ENCODE assay signal across 22 cellular contexts in the genomic region with DNA sequence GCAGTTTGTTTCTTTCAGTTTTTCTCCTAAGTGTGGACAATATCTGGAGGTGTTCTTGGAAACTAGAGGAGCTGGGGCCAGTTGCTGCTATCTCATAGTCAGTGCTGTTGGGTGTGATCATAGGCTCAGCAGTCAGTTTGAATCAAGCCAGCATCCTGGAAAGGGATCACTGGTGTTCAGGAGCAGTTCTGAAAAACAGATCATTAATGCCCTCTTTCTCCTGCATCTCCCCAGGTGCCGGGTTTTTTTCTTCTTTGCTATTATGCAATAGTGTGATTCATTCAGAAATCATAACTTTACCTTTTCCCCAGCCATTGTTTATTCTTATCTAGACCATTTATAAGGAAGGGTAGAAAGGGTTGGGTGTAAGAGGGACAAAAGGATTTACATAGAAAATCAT. TPM values are rescaled to one million over a fixed set of nuclear protein-coding genes. Genes with fewer than 3 reads are reported as not detected.
DNase-seq lines count a peak whose midpoint lies in the region; ATAC-seq, FAIRE-seq and TF ChIP-seq lines count a peak whose summit lies in the region.
"Had no signal": no experiment of that assay in that cellular context is flagged by ENCODE, and none has a peak within 500 bp of the region (broad histone marks: within the 10 kb centered on the region; RNA-seq: fewer than 3 reads in every experiment).

No MANE protein-coding gene starts in this region.

- no peaks in the 10 kb centered on the region for H3K36me3 ChIP-seq in K562 (ENCODE audit: control insufficient read depth, insufficient read depth, low read length)
- no peaks in the 10 kb centered on the region for H3K36me3 ChIP-seq in hepatocyte (replicated peaks; ENCODE audit: insufficient read depth, low read depth)
- no peaks in the 10 kb centered on the region for H3K36me3 ChIP-seq in WERI-Rb-1
- no peaks in the 10 kb centered on the region for H3K36me3 ChIP-seq in Caco-2 (ENCODE audit: control insufficient read depth, insufficient read depth, low read length)
- H3K36me3 ChIP-seq: BLaER1 treated with 17β-estradiol and CSF1 and Interleukin-3, amounts not matched to agents 10 nM and 100 nM had no signal

- H3K79me2 ChIP-seq in K562 (ENCODE audit: control insufficient read depth, insufficient read depth, low read length) (no peaks in the 10 kb centered on the region), hepatocyte (no peaks in the 10 kb centered on the region)

- TF ChIP-seq EP300 in K562 (IDR thresholded peaks at IDR 0.05; ENCODE audit: low read length): no peak

- H3K4me1 Mint-ChIP-seq in Caco-2 (ENCODE audit: low read depth, unreplicated experiment) (no peaks in the 10 kb centered on the region), progenitor cell of endocrine pancreas (ENCODE audit: low read depth) (peaks cover 2% of the 10 kb centered on the region)
- H3K4me1 Mint-ChIP-seq: activated B cell treated with CpG ODN at 0.5 μM for 24 hours; naive thymus-derived CD4-positive, alpha-beta T cell had no signal

- H3K27ac Mint-ChIP-seq in Caco-2 (ENCODE audit: unreplicated experiment) (no peak overlapping the region), progenitor cell of endocrine pancreas (no peak overlapping the region)
- H3K27ac Mint-ChIP-seq: activated B cell treated with CpG ODN at 0.5 μM for 24 hours; activated CD4-positive, alpha-beta memory T cell treated with anti-CD3 and anti-CD28 coated beads for 36 hours; naive thymus-derived CD4-positive, alpha-beta T cell; type B pancreatic cell had no signal

- CTCF ChIA-PET in K562 (lab: Yijun Ruan, JAX; ENCODE audit: low intra/inter-chr PET ratio) (no interaction called here), Caco-2 (lab: Charles Lee) (interaction anchor here (0.7 kb wide), 1 partner anchor 505 kb away, joined by 4 read pairs; no protein-coding TSS in a partner anchor)

- peak overlapping the region; percentile 66 for H3K4me2 ChIP-seq in K562 (ENCODE audit: insufficient read depth, low read length)
- no peak overlapping the region for H3K4me2 ChIP-seq in hepatocyte
- H3K4me2 ChIP-seq: BLaER1 treated with 17β-estradiol and CSF1 and Interleukin-3, amounts not matched to agents 10 nM and 100 nM had no signal

- peak; percentile 83 for FAIRE-seq in K562 (lab: Jason Lieb, UNC)
- FAIRE-seq: D721Med had no signal

- TF ChIP-seq CTCF in K562 (IDR thresholded peaks at IDR 0.05 in 2 of 3, conservative IDR thresholded peaks at IDR 0.05 in 1 of 3; ENCODE audit: insufficient read depth in 2 of 3, low read depth in 1 of 3, low read length in 3 of 3) (no peak), hepatocyte (IDR thresholded peaks at IDR 0.05; ENCODE audit: poor library complexity) (no peak), WERI-Rb-1 (IDR thresholded peaks at IDR 0.05; ENCODE audit: low read depth, low read length) (no peak), Caco-2 (IDR thresholded peaks at IDR 0.05; ENCODE audit: insufficient read depth in 1 of 2, low read depth in 1 of 2, low read length in 1 of 2, severe bottlenecking in 1 of 2, unreplicated experiment in 1 of 2) (no peak), progenitor cell of endocrine pancreas (IDR thresholded peaks at IDR 0.05; ENCODE audit: unreplicated experiment) (no peak)

- H3K27ac ChIP-seq in K562 (ENCODE audit: extremely low read depth, low read depth, low read length) (peak overlapping the region; percentile 73), hepatocyte (peak overlapping the region; percentile 4), WERI-Rb-1 (no peak overlapping the region)
- H3K27ac ChIP-seq: BLaER1 treated with 17β-estradiol and CSF1 and Interleukin-3, amounts not matched to agents 10 nM and 100 nM had no signal

- no peaks in the 10 kb centered on the region for H3K9me2 ChIP-seq in hepatocyte (replicated peaks; ENCODE audit: insufficient read depth)

- intact Hi-C loops in K562 (cut with micrococcal nuclease): no loop called here
- intact Hi-C loops in Caco-2 (cut with micrococcal nuclease; ENCODE audit: unreplicated experiment): no loop called here

- H3K9me1 ChIP-seq in K562 (ENCODE audit: control insufficient read depth, insufficient read depth, low read length): no peaks in the 10 kb centered on the region

- no peaks in the 10 kb centered on the region for H3K36me3 Mint-ChIP-seq in Caco-2 (ENCODE audit: insufficient read depth, unreplicated experiment)
- no peaks in the 10 kb centered on the region for H3K36me3 Mint-ChIP-seq in progenitor cell of endocrine pancreas (ENCODE audit: insufficient read depth)
- H3K36me3 Mint-ChIP-seq: activated CD4-positive, alpha-beta memory T cell treated with anti-CD3 and anti-CD28 coated beads for 36 hours; type B pancreatic cell had no signal

- H2AFZ ChIP-seq in K562 (ENCODE audit: low read depth, low read length): peak overlapping the region; percentile 80
- no peak overlapping the region for H2AFZ ChIP-seq in hepatocyte

- no peaks in the 10 kb centered on the region for H3K9me3 Mint-ChIP-seq in Caco-2 (ENCODE audit: unreplicated experiment)
- H3K9me3 Mint-ChIP-seq in progenitor cell of endocrine pancreas (ENCODE audit: low read depth): no peaks in the 10 kb centered on the region
- H3K9me3 Mint-ChIP-seq: activated B cell treated with CpG ODN at 0.5 μM for 24 hours; activated CD4-positive, alpha-beta memory T cell treated with anti-CD3 and anti-CD28 coated beads for 36 hours; naive thymus-derived CD4-positive, alpha-beta T cell; type B pancreatic cell had no signal

- no peak for TF ChIP-seq POLR2A in K562 (conservative IDR thresholded peaks at IDR 0.05)

- DNase-seq in A172 (ENCODE audit: low spot score) (peak; percentile 6), HPDE6-E6E7 (ENCODE audit: extremely low spot score) (peak; percentile 80), K562 (ENCODE audit: extremely low read depth in 1 of 4, low spot score in 3 of 4) (peak; percentile 14 to 67 (median 38)), hepatocyte (ENCODE audit: low spot score) (no peak), WERI-Rb-1 (no peak), GM19238 (ENCODE audit: insufficient read length, low spot score) (no peak), Caco-2 (no peak), progenitor cell of endocrine pancreas (ENCODE audit: low spot score, unreplicated experiment) (no peak)
- DNase-seq: activated B cell treated with CpG ODN at 0.5 μM for 24 hours; activated CD4-positive, alpha-beta memory T cell treated with anti-CD3 and anti-CD28 coated beads for 36 hours; activated effector memory CD4-positive, alpha-beta T cell treated with anti-CD3 and anti-CD28 coated beads, Interleukin-2, amount 50 U/mL, for 16 hours; effector memory CD4-positive, alpha-beta T cell; HCEC 1CT; KG1; left colon; naive thymus-derived CD4-positive, alpha-beta T cell; NCI-H1048; NCI-H2081; right cardiac atrium had no signal

- no peaks in the 10 kb centered on the region for H4K20me1 ChIP-seq in K562 (replicated peaks; ENCODE audit: control insufficient read depth, insufficient read depth, low read length)
- no peaks in the 10 kb centered on the region for H4K20me1 ChIP-seq in hepatocyte (ENCODE audit: insufficient read depth, poor library complexity, severe bottlenecking)
- H4K20me1 ChIP-seq: BLaER1 treated with 17β-estradiol and CSF1 and Interleukin-3, amounts not matched to agents 10 nM and 100 nM had no signal

- in situ Hi-C loops in K562 (cut with MboI): no loop called here

- H3K27me3 ChIP-seq in K562 (ENCODE audit: control insufficient read depth in 2 of 2, insufficient read depth in 2 of 2, low read length in 2 of 2) (no peaks in the 10 kb centered on the region), hepatocyte (no peaks in the 10 kb centered on the region), WERI-Rb-1 (ENCODE audit: insufficient read depth, low read depth, severe bottlenecking) (no peaks in the 10 kb centered on the region), Caco-2 (replicated peaks; ENCODE audit: control insufficient read depth, insufficient read depth, low read length) (no peaks in the 10 kb centered on the region)
- H3K27me3 ChIP-seq: BLaER1 treated with 17β-estradiol and CSF1 and Interleukin-3, amounts not matched to agents 10 nM and 100 nM had no signal

- H3K9ac ChIP-seq in K562 (ENCODE audit: insufficient read depth in 1 of 2, low read depth in 2 of 2, low read length in 2 of 2): peak overlapping the region; percentile 61 to 62; a peak in 3 of 4 replicates
- H3K9ac ChIP-seq: BLaER1 treated with 17β-estradiol and CSF1 and Interleukin-3, amounts not matched to agents 10 nM and 100 nM had no signal

- ATAC-seq in K562: peak; percentile 90
- ATAC-seq: naive thymus-derived CD4-positive, alpha-beta T cell had no signal

- H3K27me3 Mint-ChIP-seq in Caco-2 (ENCODE audit: insufficient read depth, unreplicated experiment) (no peaks in the 10 kb centered on the region), progenitor cell of endocrine pancreas (no peaks in the 10 kb centered on the region)
- H3K27me3 Mint-ChIP-seq: activated B cell treated with CpG ODN at 0.5 μM for 24 hours; activated CD4-positive, alpha-beta memory T cell treated with anti-CD3 and anti-CD28 coated beads for 36 hours; type B pancreatic cell had no signal

- H3K9me3 ChIP-seq in K562 (replicated peaks; ENCODE audit: control insufficient read depth, insufficient read depth, low read depth, low read length) (no peaks in the 10 kb centered on the region), hepatocyte (ENCODE audit: low read depth) (no peaks in the 10 kb centered on the region), WERI-Rb-1 (ENCODE audit: severe bottlenecking) (no peaks in the 10 kb centered on the region), Caco-2 (no peaks in the 10 kb centered on the region)
- H3K9me3 ChIP-seq: BLaER1 treated with 17β-estradiol and CSF1 and Interleukin-3, amounts not matched to agents 10 nM and 100 nM had no signal

- TF ChIP-seq RAD21 in K562 (CRISPR knock-in tag; conservative IDR thresholded peaks at IDR 0.05 in 1 of 2, IDR thresholded peaks at IDR 0.05 in 1 of 2): no peak

- H3K4me1 ChIP-seq in K562 (replicated peaks in 1 of 2; ENCODE audit: control insufficient read depth in 2 of 2, insufficient read depth in 2 of 2, low read length in 2 of 2) (peaks cover 0 to 23% of the 10 kb centered on the region in 2 experiments; a peak in 3 of 5 replicates), hepatocyte (ENCODE audit: insufficient read depth) (peaks cover 26% of the 10 kb centered on the region), Caco-2 (peaks cover 3% of the 10 kb centered on the region; the same call in 1 of the 2 replicates)

- no peak overlapping the region for H3K4me3 Mint-ChIP-seq in Caco-2 (ENCODE audit: unreplicated experiment)
- no peak overlapping the region for H3K4me3 Mint-ChIP-seq in progenitor cell of endocrine pancreas (ENCODE audit: low read depth)
- H3K4me3 Mint-ChIP-seq: activated B cell treated with CpG ODN at 0.5 μM for 24 hours; activated CD4-positive, alpha-beta memory T cell treated with anti-CD3 and anti-CD28 coated beads for 36 hours; naive thymus-derived CD4-positive, alpha-beta T cell; type B pancreatic cell had no signal

- WGBS in K562 (ENCODE audit: insufficient coverage, low coverage, missing lambda C conversion rate): 0% methylated on average over 1 of the region's 1 CpG
- WGBS in hepatocyte (ENCODE audit: low lambda C conversion rate, missing lambda C conversion rate): 55% methylated on average over 1 of the region's 1 CpG

- POLR2A ChIA-PET in K562 (lab: Yijun Ruan, JAX): interaction anchor here (1.0 to 1.7 kb wide), 3 partner anchors 11 to 24 kb away, joined by 3 to 9 read pairs (median 8); partner anchors contain the start of gene LNP1
- POLR2A ChIA-PET in Caco-2 (lab: Charles Lee): interaction anchor here (1.0 kb wide), 1 partner anchor 24 kb away, joined by 3 read pairs; the partner anchor contains the start of genes LNP1 and TOMM70

- no peak overlapping the region for H3K4me3 ChIP-seq in K562
- no peak overlapping the region for H3K4me3 ChIP-seq in hepatocyte
- no peak overlapping the region for H3K4me3 ChIP-seq in WERI-Rb-1 (ENCODE audit: low read depth, low read length)
- no peak overlapping the region for H3K4me3 ChIP-seq in Caco-2 (ENCODE audit: low read depth, low read length)
- H3K4me3 ChIP-seq: BLaER1 treated with 17β-estradiol and CSF1 and Interleukin-3, amounts not matched to agents 10 nM and 100 nM had no signal

- BruUV-seq in K562 (replicated peaks; lab: Mats Ljungman, UMichigan) (no TSS peak), Caco-2 (replicated peaks; lab: Mats Ljungman, UMichigan) (no TSS peak)

RNA-seq across cellular contexts. Expression of gene LNP1, which starts 24.0 kb away (rescaled TPM):
- total RNA-seq in A172 (2014; rRNA removed; shearing (Covaris generic)): 2.4 and 2.8 TPM in 2 replicates
- 12.5 and 19.1 TPM in 2 replicates for total RNA-seq in K562 (2011; cell fraction: chromatin; rRNA removed; ENCODE audit: low replicate concordance)
- 12.8 and 13.6 TPM in 2 replicates for total RNA-seq in K562 (2011; cell fraction: nucleolus; rRNA removed)
- total RNA-seq in K562 (2011; cell fraction: nucleoplasm; rRNA removed): 15.6 and 22.5 TPM in 2 replicates
- total RNA-seq in K562 (2014; rRNA removed) (3.3 and 4.5 TPM in 2 replicates), K562 (2014; rRNA removed; fragmentation: Illumina TruSeq; extraction: Trizol) (4.4 and 4.5 TPM in 2 replicates), K562 (2015; rRNA removed; fragmentation: Illumina TruSeq; extraction: Trizol) (3.9 and 5.2 TPM in 2 replicates), K562 (2021) (3.0 and 3.4 TPM in 2 replicates), hepatocyte (4.3 and 5.8 TPM in 2 replicates), Caco-2 (2022) (2.4 and 3.3 TPM in 2 replicates), progenitor cell of endocrine pancreas (2.7 and 3.6 TPM in 2 replicates)
- polyA plus RNA-seq in K562 (2011; rRNA removed) (3.1 and 4.3 TPM in 2 replicates), K562 (2014; fragmentation: Illumina TruSeq; extraction: Trizol) (3.6 and 4.8 TPM in 2 replicates), K562 (2014; fragmentation: Nextera tagmentation; extraction: Ambion mirVana) (1 to 10 TPM; 1.9 to 4.9 TPM), K562 (2014; rRNA removed) (3.4 and 3.9 TPM in 2 replicates), hepatocyte (1.1 and 1.9 TPM in 2 replicates)
- polyA plus RNA-seq in K562 (2011; cell fraction: cytosol; rRNA removed): 2.4 and 4.8 TPM in 2 replicates
- polyA plus RNA-seq in K562 (2011; cell fraction: nucleus; rRNA removed): 5.0 and 5.6 TPM in 2 replicates
- polyA plus RNA-seq in K562 (2012): 3.2 and 3.7 TPM in 2 replicates
- 13.5 and 14.6 TPM in 2 replicates for polyA minus RNA-seq in K562 (2011; rRNA and poly(A)+ RNA removed)
- 2.4 and 3.4 TPM in 2 replicates for polyA minus RNA-seq in K562 (2011; cell fraction: cytosol; rRNA and poly(A)+ RNA removed)
- 11.8 and 22.1 TPM in 2 replicates for polyA minus RNA-seq in K562 (2011; cell fraction: nucleus; rRNA and poly(A)+ RNA removed)

RNA-seq across cellular contexts. Expression of gene TOMM70, which starts 24.4 kb away (rescaled TPM):
- 81.8 and 91.7 TPM in 2 replicates for total RNA-seq in A172 (2014; rRNA removed; shearing (Covaris generic))
- 17.0 and 37.0 TPM in 2 replicates for total RNA-seq in K562 (2011; cell fraction: chromatin; rRNA removed; ENCODE audit: low replicate concordance)
- total RNA-seq in K562 (2011; cell fraction: nucleolus; rRNA removed): 9.8 and 12.0 TPM in 2 replicates
- total RNA-seq in K562 (2011; cell fraction: nucleoplasm; rRNA removed): 21.0 and 32.6 TPM in 2 replicates
- total RNA-seq in K562 (2014; rRNA removed) (43.5 and 48.5 TPM in 2 replicates), K562 (2014; rRNA removed; fragmentation: Illumina TruSeq; extraction: Trizol) (75.6 and 87.7 TPM in 2 replicates), K562 (2015; rRNA removed; fragmentation: Illumina TruSeq; extraction: Trizol) (64.0 and 70.7 TPM in 2 replicates), K562 (2021) (54.9 and 55.1 TPM in 2 replicates), hepatocyte (65.6 and 75.7 TPM in 2 replicates), Caco-2 (2022) (50.7 and 53.3 TPM in 2 replicates), progenitor cell of endocrine pancreas (38.3 and 41.8 TPM in 2 replicates)
- polyA plus RNA-seq in K562 (2011; rRNA removed) (39.3 and 55.9 TPM in 2 replicates), K562 (2014; fragmentation: Illumina TruSeq; extraction: Trizol) (54.9 and 65.0 TPM in 2 replicates), K562 (2014; fragmentation: Nextera tagmentation; extraction: Ambion mirVana) (10 to 100 TPM; 17.5 to 22.3 TPM), K562 (2014; rRNA removed) (48.0 and 48.8 TPM in 2 replicates), hepatocyte (18.7 and 23.2 TPM in 2 replicates)
- polyA plus RNA-seq in K562 (2011; cell fraction: cytosol; rRNA removed): 12.3 and 16.0 TPM in 2 replicates
- 7.8 and 9.3 TPM in 2 replicates for polyA plus RNA-seq in K562 (2011; cell fraction: nucleus; rRNA removed)
- polyA plus RNA-seq in K562 (2012): 35.3 and 35.5 TPM in 2 replicates
- polyA minus RNA-seq in K562 (2011; rRNA and poly(A)+ RNA removed): 82.0 and 88.8 TPM in 2 replicates
- 31.5 and 37.6 TPM in 2 replicates for polyA minus RNA-seq in K562 (2011; cell fraction: cytosol; rRNA and poly(A)+ RNA removed)
- polyA minus RNA-seq in K562 (2011; cell fraction: nucleus; rRNA and poly(A)+ RNA removed): 9.7 and 15.9 TPM in 2 replicates

Comparison
In these comparisons a context has a peak if more than half of its experiments do, and no peak if none do; other contexts are left out.
1. DNase-seq: peak in A172 (single experiment), HPDE6-E6E7 (single experiment) and K562 (4 of 4); none in hepatocyte (single experiment), WERI-Rb-1 (single experiment), GM19238 (single experiment), Caco-2 (0 of 2) and progenitor cell of endocrine pancreas (single experiment).